1 cellular context compared by ENCODE assay signal in genomic region chr15:22959451-22960101, GRCh38.
TF ChIP-seq lines count a peak whose summit lies in the region.

No MANE protein-coding gene starts in this region.

TF ChIP-seq in IMR-90, 13 proteins besides CTCF, POLR2A, EP300 and RAD21 (continued from another document):
- TF ChIP-seq ELK1 (IDR thresholded peaks at IDR 0.05; ENCODE audit: borderline replicate concordance, low read depth, low read length), result no peak
- TF ChIP-seq BHLHE40 (IDR thresholded peaks at IDR 0.05; ENCODE audit: low read depth, low read length), result no peak
- TF ChIP-seq CHD1 (IDR thresholded peaks at IDR 0.05; ENCODE audit: low read depth, low read length), result no peak
- no peak for TF ChIP-seq MXI1 (IDR thresholded peaks at IDR 0.05; ENCODE audit: borderline replicate concordance, low read depth, low read length)
